In the genomic region with DNA sequence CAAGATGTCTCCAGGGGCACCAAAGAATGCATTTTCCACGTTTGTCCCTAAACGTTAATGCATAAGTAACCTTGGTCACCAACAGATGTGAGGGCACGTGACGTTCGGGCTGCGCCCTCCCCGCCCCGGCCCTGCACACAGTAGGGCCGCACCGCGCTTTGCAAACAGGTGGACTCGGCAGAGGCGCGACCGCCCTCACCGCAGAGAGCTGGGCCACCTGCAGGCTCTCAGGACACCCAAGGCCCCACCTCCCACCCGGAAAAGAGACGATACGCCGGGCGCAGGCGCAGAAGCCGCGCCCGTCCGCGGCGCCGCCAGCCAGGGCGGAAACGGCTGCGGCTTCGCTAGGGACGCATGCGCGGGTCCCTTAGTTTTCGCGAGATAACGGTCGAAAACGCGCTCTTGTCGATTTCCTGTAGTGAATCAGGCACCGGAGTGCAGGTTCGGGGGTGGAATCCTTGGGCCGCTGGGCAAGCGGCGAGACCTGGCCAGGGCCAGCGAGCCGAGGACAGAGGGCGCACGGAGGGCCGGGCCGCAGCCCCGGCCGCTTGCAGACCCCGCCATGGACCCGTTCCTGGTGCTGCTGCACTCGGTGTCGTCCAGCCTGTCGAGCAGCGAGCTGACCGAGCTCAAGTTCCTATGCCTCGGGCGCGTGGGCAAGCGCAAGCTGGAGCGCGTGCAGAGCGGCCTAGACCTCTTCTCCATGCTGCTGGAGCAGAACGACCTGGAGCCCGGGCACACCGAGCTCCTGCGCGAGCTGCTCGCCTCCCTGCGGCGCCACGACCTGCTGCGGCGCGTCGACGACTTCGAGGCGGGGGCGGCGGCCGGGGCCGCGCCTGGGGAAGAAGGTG, we compare ENCODE assay signal across 1 cellular context.
TF ChIP-seq lines count a peak whose summit lies in the region.

A gene with protein sequence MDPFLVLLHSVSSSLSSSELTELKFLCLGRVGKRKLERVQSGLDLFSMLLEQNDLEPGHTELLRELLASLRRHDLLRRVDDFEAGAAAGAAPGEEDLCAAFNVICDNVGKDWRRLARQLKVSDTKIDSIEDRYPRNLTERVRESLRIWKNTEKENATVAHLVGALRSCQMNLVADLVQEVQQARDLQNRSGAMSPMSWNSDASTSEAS (plus strand): TSS at position 399 of the 851 bp plus-strand sequence. CDS start 164 bp downstream, at position 563.

TF ChIP-seq in HepG2, 621 proteins besides CTCF, POLR2A, EP300 and RAD21 (continued from another document and continues in another):
- TF ChIP-seq, protein P1, sequence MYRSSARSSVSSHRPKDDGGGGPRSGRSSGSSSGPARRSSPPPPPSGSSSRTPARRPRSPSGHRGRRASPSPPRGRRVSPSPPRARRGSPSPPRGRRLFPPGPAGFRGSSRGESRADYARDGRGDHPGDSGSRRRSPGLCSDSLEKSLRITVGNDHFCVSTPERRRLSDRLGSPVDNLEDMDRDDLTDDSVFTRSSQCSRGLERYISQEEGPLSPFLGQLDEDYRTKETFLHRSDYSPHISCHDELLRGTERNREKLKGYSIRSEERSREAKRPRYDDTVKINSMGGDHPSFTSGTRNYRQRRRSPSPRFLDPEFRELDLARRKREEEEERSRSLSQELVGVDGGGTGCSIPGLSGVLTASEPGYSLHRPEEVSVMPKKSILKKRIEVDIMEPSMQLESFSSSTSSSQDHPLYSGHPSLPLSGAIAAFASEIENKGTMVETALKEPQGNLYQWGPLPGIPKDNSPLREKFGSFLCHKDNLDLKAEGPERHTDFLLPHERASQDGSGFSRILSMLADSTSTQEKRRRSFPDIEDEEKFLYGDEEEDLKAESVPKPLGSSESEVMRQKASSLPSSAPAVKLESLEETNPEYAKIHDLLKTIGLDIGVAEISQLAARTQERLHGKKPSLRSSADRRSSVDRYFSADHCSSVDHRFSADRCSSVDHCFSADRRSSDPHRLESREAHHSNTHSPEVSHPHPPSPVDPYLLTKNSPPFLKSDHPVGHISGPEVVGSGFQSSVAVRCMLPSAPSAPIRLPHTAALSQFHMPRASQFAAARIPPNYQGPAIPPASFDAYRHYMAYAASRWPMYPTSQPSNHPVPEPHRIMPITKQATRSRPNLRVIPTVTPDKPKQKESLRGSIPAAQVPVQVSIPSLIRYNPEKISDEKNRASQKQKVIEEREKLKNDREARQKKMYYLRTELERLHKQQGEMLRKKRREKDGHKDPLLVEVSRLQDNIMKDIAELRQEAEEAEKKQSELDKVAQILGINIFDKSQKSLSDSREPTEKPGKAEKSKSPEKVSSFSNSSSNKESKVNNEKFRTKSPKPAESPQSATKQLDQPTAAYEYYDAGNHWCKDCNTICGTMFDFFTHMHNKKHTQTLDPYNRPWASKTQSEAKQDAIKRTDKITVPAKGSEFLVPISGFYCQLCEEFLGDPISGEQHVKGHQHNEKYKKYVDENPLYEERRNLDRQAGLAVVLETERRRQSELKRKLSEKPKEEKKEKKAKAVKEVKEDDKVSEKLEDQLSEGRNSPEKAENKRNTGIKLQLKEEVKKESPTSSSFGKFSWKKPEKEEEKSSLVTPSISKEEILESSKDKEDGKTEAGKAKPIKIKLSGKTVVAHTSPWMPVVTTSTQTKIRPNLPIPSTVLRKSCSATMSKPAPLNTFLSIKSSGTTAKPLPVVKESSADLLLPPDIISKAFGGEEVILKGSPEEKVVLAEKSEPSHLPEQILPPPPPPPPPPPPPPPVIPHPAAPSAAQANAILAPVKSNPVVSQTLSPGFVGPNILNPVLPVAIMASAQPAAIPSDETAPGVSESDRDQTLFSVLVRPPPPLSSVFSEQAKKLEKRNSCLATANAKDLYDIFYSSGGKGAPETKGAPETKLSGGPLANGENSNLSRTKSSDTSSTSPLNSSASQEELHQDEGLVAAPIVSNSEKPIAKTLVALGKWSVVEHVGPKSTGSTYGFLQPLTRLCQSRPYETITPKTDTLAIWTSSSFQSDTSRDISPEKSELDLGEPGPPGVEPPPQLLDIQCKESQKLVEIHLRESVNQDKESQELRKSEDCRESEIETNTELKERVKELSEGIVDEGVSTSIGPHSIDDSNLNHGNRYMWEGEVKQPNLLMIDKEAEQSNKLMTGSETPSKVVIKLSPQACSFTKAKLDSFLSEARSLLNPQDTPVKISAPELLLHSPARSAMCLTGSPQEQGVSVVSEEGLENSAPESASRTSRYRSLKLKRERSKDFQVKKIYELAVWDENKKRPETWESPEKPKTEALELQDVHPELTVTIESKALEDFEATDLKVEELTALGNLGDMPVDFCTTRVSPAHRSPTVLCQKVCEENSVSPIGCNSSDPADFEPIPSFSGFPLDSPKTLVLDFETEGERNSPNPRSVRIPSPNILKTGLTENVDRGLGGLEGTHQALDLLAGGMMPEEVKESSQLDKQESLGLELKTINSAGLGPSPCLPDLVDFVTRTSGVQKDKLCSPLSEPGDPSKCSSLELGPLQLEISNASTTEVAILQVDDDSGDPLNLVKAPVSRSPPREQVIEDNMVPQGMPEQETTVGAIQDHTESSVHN (CRISPR knock-in tag; IDR thresholded peaks at IDR 0.05), result no peak
- TF ChIP-seq SP4 (CRISPR knock-in tag; IDR thresholded peaks at IDR 0.05) (no peak; the same call in 1 of the 2 replicates), ZNF75D (CRISPR knock-in tag; IDR thresholded peaks at IDR 0.05; ENCODE audit: borderline replicate concordance) (no peak), ATM (IDR thresholded peaks at IDR 0.05; ENCODE audit: borderline replicate concordance) (no peak), ELF4 (CRISPR knock-in tag; IDR thresholded peaks at IDR 0.05; ENCODE audit: borderline replicate concordance) (peak; percentile 78; the same call in 1 of the 2 replicates), ZNF549 (CRISPR knock-in tag; IDR thresholded peaks at IDR 0.05) (no peak), RFXANK (CRISPR knock-in tag; IDR thresholded peaks at IDR 0.05) (no peak), SAFB2 (CRISPR knock-in tag; IDR thresholded peaks at IDR 0.05; ENCODE audit: borderline replicate concordance, low read depth) (0 out of 2 replicates have a peak, but pooled peaks have one; percentile 47), ZNF674 (CRISPR knock-in tag; IDR thresholded peaks at IDR 0.05; ENCODE audit: low read depth) (0 out of 2 replicates have a peak, but pooled peaks have one; percentile 32), ZNF615 (CRISPR knock-in tag; IDR thresholded peaks at IDR 0.05; ENCODE audit: borderline replicate concordance) (no peak), CENPX (CRISPR knock-in tag; IDR thresholded peaks at IDR 0.05) (no peak), ZNF644 (CRISPR knock-in tag; IDR thresholded peaks at IDR 0.05; ENCODE audit: low read depth) (no peak), TP53 (CRISPR knock-in tag; conservative IDR thresholded peaks at IDR 0.05) (peak; percentile 85), NFE2L2 (IDR thresholded peaks at IDR 0.05; ENCODE audit: low read length) (no peak), ISL2 (CRISPR knock-in tag; IDR thresholded peaks at IDR 0.05) (peak; percentile 56), ZSCAN22 (CRISPR knock-in tag; IDR thresholded peaks at IDR 0.05) (no peak), PRPF4 (IDR thresholded peaks at IDR 0.05; ENCODE audit: low read depth, low read length, poor library complexity, severe bottlenecking) (no peak), IKZF4 (CRISPR knock-in tag; IDR thresholded peaks at IDR 0.05; ENCODE audit: borderline replicate concordance, low read depth, not compliant biosample characterization) (no peak), RARA (CRISPR knock-in tag; IDR thresholded peaks at IDR 0.05) (no peak), ZBTB7A (CRISPR knock-in tag; IDR thresholded peaks at IDR 0.05) (no peak), ZNF570 (CRISPR knock-in tag; IDR thresholded peaks at IDR 0.05; ENCODE audit: borderline replicate concordance) (no peak), ZNF263 (CRISPR knock-in tag; IDR thresholded peaks at IDR 0.05) (no peak)
- TF ChIP-seq, protein P2, sequence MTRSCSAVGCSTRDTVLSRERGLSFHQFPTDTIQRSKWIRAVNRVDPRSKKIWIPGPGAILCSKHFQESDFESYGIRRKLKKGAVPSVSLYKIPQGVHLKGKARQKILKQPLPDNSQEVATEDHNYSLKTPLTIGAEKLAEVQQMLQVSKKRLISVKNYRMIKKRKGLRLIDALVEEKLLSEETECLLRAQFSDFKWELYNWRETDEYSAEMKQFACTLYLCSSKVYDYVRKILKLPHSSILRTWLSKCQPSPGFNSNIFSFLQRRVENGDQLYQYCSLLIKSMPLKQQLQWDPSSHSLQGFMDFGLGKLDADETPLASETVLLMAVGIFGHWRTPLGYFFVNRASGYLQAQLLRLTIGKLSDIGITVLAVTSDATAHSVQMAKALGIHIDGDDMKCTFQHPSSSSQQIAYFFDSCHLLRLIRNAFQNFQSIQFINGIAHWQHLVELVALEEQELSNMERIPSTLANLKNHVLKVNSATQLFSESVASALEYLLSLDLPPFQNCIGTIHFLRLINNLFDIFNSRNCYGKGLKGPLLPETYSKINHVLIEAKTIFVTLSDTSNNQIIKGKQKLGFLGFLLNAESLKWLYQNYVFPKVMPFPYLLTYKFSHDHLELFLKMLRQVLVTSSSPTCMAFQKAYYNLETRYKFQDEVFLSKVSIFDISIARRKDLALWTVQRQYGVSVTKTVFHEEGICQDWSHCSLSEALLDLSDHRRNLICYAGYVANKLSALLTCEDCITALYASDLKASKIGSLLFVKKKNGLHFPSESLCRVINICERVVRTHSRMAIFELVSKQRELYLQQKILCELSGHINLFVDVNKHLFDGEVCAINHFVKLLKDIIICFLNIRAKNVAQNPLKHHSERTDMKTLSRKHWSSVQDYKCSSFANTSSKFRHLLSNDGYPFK (CRISPR knock-in tag; IDR thresholded peaks at IDR 0.05; ENCODE audit: borderline replicate concordance), result peak; percentile 67; the same call in 1 of the 2 replicates
- TF ChIP-seq, protein P3, sequence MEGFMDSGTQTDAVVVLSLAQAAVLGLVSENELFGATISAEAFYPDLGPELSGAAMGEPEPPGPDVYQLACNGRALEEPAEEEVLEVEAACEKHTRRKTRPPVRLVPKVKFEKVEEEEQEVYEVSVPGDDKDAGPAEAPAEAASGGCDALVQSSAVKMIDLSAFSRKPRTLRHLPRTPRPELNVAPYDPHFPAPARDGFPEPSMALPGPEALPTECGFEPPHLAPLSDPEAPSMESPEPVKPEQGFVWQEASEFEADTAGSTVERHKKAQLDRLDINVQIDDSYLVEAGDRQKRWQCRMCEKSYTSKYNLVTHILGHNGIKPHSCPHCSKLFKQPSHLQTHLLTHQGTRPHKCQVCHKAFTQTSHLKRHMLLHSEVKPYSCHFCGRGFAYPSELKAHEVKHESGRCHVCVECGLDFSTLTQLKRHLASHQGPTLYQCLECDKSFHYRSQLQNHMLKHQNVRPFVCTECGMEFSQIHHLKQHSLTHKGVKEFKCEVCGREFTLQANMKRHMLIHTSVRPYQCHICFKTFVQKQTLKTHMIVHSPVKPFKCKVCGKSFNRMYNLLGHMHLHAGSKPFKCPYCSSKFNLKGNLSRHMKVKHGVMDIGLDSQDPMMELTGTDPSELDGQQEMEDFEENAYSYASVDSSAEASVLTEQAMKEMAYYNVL (CRISPR knock-in tag; IDR thresholded peaks at IDR 0.05; ENCODE audit: borderline replicate concordance), result no peak
- TF ChIP-seq, protein P4, sequence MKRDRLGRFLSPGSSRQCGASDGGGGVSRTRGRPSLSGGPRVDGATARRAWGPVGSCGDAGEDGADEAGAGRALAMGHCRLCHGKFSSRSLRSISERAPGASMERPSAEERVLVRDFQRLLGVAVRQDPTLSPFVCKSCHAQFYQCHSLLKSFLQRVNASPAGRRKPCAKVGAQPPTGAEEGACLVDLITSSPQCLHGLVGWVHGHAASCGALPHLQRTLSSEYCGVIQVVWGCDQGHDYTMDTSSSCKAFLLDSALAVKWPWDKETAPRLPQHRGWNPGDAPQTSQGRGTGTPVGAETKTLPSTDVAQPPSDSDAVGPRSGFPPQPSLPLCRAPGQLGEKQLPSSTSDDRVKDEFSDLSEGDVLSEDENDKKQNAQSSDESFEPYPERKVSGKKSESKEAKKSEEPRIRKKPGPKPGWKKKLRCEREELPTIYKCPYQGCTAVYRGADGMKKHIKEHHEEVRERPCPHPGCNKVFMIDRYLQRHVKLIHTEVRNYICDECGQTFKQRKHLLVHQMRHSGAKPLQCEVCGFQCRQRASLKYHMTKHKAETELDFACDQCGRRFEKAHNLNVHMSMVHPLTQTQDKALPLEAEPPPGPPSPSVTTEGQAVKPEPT (CRISPR knock-in tag; IDR thresholded peaks at IDR 0.05; ENCODE audit: low read depth), result no peak
- TF ChIP-seq, protein P5, sequence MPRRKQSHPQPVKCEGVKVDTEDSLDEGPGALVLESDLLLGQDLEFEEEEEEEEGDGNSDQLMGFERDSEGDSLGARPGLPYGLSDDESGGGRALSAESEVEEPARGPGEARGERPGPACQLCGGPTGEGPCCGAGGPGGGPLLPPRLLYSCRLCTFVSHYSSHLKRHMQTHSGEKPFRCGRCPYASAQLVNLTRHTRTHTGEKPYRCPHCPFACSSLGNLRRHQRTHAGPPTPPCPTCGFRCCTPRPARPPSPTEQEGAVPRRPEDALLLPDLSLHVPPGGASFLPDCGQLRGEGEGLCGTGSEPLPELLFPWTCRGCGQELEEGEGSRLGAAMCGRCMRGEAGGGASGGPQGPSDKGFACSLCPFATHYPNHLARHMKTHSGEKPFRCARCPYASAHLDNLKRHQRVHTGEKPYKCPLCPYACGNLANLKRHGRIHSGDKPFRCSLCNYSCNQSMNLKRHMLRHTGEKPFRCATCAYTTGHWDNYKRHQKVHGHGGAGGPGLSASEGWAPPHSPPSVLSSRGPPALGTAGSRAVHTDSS (CRISPR knock-in tag; conservative IDR thresholded peaks at IDR 0.05), result no peak
- TF ChIP-seq, protein P6, sequence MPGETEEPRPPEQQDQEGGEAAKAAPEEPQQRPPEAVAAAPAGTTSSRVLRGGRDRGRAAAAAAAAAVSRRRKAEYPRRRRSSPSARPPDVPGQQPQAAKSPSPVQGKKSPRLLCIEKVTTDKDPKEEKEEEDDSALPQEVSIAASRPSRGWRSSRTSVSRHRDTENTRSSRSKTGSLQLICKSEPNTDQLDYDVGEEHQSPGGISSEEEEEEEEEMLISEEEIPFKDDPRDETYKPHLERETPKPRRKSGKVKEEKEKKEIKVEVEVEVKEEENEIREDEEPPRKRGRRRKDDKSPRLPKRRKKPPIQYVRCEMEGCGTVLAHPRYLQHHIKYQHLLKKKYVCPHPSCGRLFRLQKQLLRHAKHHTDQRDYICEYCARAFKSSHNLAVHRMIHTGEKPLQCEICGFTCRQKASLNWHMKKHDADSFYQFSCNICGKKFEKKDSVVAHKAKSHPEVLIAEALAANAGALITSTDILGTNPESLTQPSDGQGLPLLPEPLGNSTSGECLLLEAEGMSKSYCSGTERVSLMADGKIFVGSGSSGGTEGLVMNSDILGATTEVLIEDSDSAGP (CRISPR knock-in tag; IDR thresholded peaks at IDR 0.05; ENCODE audit: borderline replicate concordance), result peak; percentile 75; the same call in 1 of the 2 replicates
- TF ChIP-seq, protein P7, sequence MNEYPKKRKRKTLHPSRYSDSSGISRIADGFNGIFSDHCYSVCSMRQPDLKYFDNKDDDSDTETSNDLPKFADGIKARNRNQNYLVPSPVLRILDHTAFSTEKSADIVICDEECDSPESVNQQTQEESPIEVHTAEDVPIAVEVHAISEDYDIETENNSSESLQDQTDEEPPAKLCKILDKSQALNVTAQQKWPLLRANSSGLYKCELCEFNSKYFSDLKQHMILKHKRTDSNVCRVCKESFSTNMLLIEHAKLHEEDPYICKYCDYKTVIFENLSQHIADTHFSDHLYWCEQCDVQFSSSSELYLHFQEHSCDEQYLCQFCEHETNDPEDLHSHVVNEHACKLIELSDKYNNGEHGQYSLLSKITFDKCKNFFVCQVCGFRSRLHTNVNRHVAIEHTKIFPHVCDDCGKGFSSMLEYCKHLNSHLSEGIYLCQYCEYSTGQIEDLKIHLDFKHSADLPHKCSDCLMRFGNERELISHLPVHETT (CRISPR knock-in tag; conservative IDR thresholded peaks at IDR 0.05), result 0 out of 2 replicates have a peak, but pooled peaks have one; percentile 16
- TF ChIP-seq, protein P8, sequence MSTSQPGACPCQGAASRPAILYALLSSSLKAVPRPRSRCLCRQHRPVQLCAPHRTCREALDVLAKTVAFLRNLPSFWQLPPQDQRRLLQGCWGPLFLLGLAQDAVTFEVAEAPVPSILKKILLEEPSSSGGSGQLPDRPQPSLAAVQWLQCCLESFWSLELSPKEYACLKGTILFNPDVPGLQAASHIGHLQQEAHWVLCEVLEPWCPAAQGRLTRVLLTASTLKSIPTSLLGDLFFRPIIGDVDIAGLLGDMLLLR (CRISPR knock-in tag; IDR thresholded peaks at IDR 0.05), result peak; percentile 55; the same call in 1 of the 2 replicates
